In genomic region chr4:90840828-90841227, GRCh38 we compare ENCODE assay signal across 19 cellular contexts.
DNase-seq lines count a peak whose midpoint lies in the region; ATAC-seq, FAIRE-seq and TF ChIP-seq lines count a peak whose summit lies in the region.
"Had no signal": no experiment of that assay in that cellular context is flagged by ENCODE, and none has a peak within 500 bp of the region (broad histone marks: within the 10 kb centered on the region; RNA-seq: fewer than 3 reads in every experiment).

No MANE protein-coding gene starts in this region.

- no peak for TF ChIP-seq RAD21 in HepG2 (CRISPR knock-in tag; IDR thresholded peaks at IDR 0.05)

- peaks cover 7% of the 10 kb centered on the region for H3K4me1 Mint-ChIP-seq in type B pancreatic cell (ENCODE audit: unreplicated experiment)
- H3K4me1 Mint-ChIP-seq: CD8-positive, alpha-beta memory T cell had no signal

- no peaks in the 10 kb centered on the region for H3K79me2 ChIP-seq in HepG2 (ENCODE audit: insufficient read depth, low read length)

- no peak for ATAC-seq in HepG2
- ATAC-seq in GM21360 (IDR thresholded peaks at IDR 0.05; ENCODE audit: unreplicated experiment): no peak
- no peak for ATAC-seq in Right ventricle myocardium superior (ENCODE audit: poor library complexity)
- ATAC-seq in upper lobe of left lung (ENCODE audit: low FRiP score in 2 of 2): no peak
- ATAC-seq: PC-3 had no signal

- H3K9ac ChIP-seq in HepG2 (ENCODE audit: insufficient read depth, low read depth, low read length): no peak overlapping the region

- H3K4me3 ChIP-seq in bronchial epithelial cell (ENCODE audit: low read depth, low read length) (no peak overlapping the region), HepG2 (replicated peaks in 1 of 3; ENCODE audit: insufficient read depth in 1 of 3, low read depth in 2 of 3, low read length in 3 of 3) (no peak overlapping the region), upper lobe of left lung (no peak overlapping the region)
- H3K4me3 ChIP-seq: SJCRH30 had no signal

- H4K20me1 ChIP-seq in HepG2 (ENCODE audit: insufficient read depth, low read length): no peaks in the 10 kb centered on the region

- H3K4me1 ChIP-seq in HepG2 (ENCODE audit: insufficient read depth, low read length) (peaks cover 16% of the 10 kb centered on the region), upper lobe of left lung (no peaks in the 10 kb centered on the region)
- H3K4me1 ChIP-seq: SJCRH30 had no signal

- H3K4me3 Mint-ChIP-seq in type B pancreatic cell: peak overlapping the region; percentile 55
- H3K4me3 Mint-ChIP-seq: CD8-positive, alpha-beta memory T cell; HFFc6 had no signal

- TF ChIP-seq CTCF in bronchial epithelial cell (IDR thresholded peaks at IDR 0.05; ENCODE audit: insufficient read depth, low read length, severe bottlenecking) (no peak), HepG2 (CRISPR knock-in tag; IDR thresholded peaks at IDR 0.05) (no peak), type B pancreatic cell (conservative IDR thresholded peaks at IDR 0.05) (no peak), upper lobe of left lung (IDR thresholded peaks at IDR 0.05) (no peak)

- peaks cover 5% of the 10 kb centered on the region for H3K9me3 Mint-ChIP-seq in type B pancreatic cell

- TF ChIP-seq POLR2A in HepG2 (IDR thresholded peaks at IDR 0.05; ENCODE audit: insufficient read depth in 1 of 2, low read depth in 2 of 2, low read length in 2 of 2): no peak
- no peak for TF ChIP-seq POLR2A in upper lobe of left lung (IDR thresholded peaks at IDR 0.05)

- H3K36me3 ChIP-seq in bronchial epithelial cell (ENCODE audit: control insufficient read depth, insufficient read depth, low read length) (no peaks in the 10 kb centered on the region), HepG2 (replicated peaks in 1 of 2; ENCODE audit: control insufficient read depth in 1 of 2, insufficient read depth in 2 of 2, low read length in 2 of 2) (no peaks in the 10 kb centered on the region), upper lobe of left lung (no peaks in the 10 kb centered on the region)
- H3K36me3 ChIP-seq: SJCRH30 had no signal

- H3K27ac Mint-ChIP-seq in type B pancreatic cell: peak overlapping the region; percentile 87
- H3K27ac Mint-ChIP-seq: CD8-positive, alpha-beta memory T cell; HFFc6 had no signal

- DNase-seq in NCI-H226: peak; percentile 8
- peak; percentile 92 for DNase-seq in bronchial epithelial cell (ENCODE audit: low read depth)
- no peak for DNase-seq in HepG2 (ENCODE audit: low spot score)
- DNase-seq in type B pancreatic cell (ENCODE audit: extremely low spot score, unreplicated experiment): no peak
- DNase-seq in Right ventricle myocardium superior: no peak
- no peak for DNase-seq in upper lobe of left lung
- DNase-seq: ACHN; C1 segment of cervical spinal cord; CD8-positive, alpha-beta memory T cell; HFFc6; NCI-H1092; NCI-H1436 treated with DMSO at 0.1 percent for 48 hours; NCI-H2029; NCI-H526; PC-3; RPMI8226; SJCRH30 had no signal

- no peaks in the 10 kb centered on the region for H3K27me3 ChIP-seq in bronchial epithelial cell (ENCODE audit: control insufficient read depth, insufficient read depth, low read length)
- H3K27me3 ChIP-seq in HepG2 (ENCODE audit: control insufficient read depth in 1 of 2, insufficient read depth in 2 of 2, low read length in 2 of 2): no peaks in the 10 kb centered on the region
- H3K27me3 ChIP-seq in upper lobe of left lung: no peaks in the 10 kb centered on the region
- H3K27me3 ChIP-seq: SJCRH30 had no signal

- no peak overlapping the region for H2AFZ ChIP-seq in HepG2 (ENCODE audit: low read length)

- in situ Hi-C loops in HepG2 (cut with HindIII; ENCODE audit: extremely low pct_ligation_motif_present, low pct_unique_long_range_greater_than_20kb): no loop called here

- POLR2A ChIA-PET in HepG2 (lab: Yijun Ruan, JAX): no interaction called here

- H3K9me3 ChIP-seq in HepG2 (ENCODE audit: low read length) (no peaks in the 10 kb centered on the region), upper lobe of left lung (no peaks in the 10 kb centered on the region)
- H3K9me3 ChIP-seq: SJCRH30 had no signal

- H3K36me3 Mint-ChIP-seq in type B pancreatic cell: no peaks in the 10 kb centered on the region
- H3K36me3 Mint-ChIP-seq: CD8-positive, alpha-beta memory T cell had no signal

- no peaks in the 10 kb centered on the region for H3K27me3 Mint-ChIP-seq in type B pancreatic cell
- H3K27me3 Mint-ChIP-seq: CD8-positive, alpha-beta memory T cell had no signal

- no peak for TF ChIP-seq EP300 in HepG2 (IDR thresholded peaks at IDR 0.05; ENCODE audit: low read depth in 2 of 2, low read length in 2 of 2)
- TF ChIP-seq EP300 in HepG2 (CRISPR knock-in tag; IDR thresholded peaks at IDR 0.05; ENCODE audit: borderline replicate concordance): no peak
- no peak for TF ChIP-seq EP300 in upper lobe of left lung (IDR thresholded peaks at IDR 0.05)

- no peak overlapping the region for H3K4me2 ChIP-seq in HepG2 (ENCODE audit: low read depth, low read length)

- H3K27ac ChIP-seq in HepG2 (ENCODE audit: extremely low read length, insufficient read depth, low read length) (no peak overlapping the region), upper lobe of left lung (no peak overlapping the region)
- H3K27ac ChIP-seq: SJCRH30 had no signal

- CTCF ChIA-PET in HepG2 (lab: Yijun Ruan, JAX; ENCODE audit: low intra/inter-chr PET ratio, low total read pairs): no interaction called here

- no TSS peak for BruUV-seq in HepG2 (replicated peaks; lab: Mats Ljungman, UMichigan)

- intact Hi-C loops in HepG2 (cut with micrococcal nuclease; ENCODE audit: unreplicated experiment) (no loop called here), Right ventricle myocardium superior (cut with DNase I) (no loop called here)

- FAIRE-seq in bronchial epithelial cell (lab: Jason Lieb, UNC) (no peak), HepG2 (lab: Jason Lieb, UNC) (no peak)
- FAIRE-seq: D721Med had no signal

TF ChIP-seq in HepG2, 621 proteins besides CTCF, POLR2A, EP300 and RAD21:
- TF ChIP-seq ZNF776 (CRISPR knock-in tag; IDR thresholded peaks at IDR 0.05) (no peak), ZNF580 (CRISPR knock-in tag; IDR thresholded peaks at IDR 0.05; ENCODE audit: borderline replicate concordance, low read depth) (no peak), TP53 (CRISPR knock-in tag; conservative IDR thresholded peaks at IDR 0.05) (peak; percentile 70; the same call in 1 of the 2 replicates), MBNL3 (CRISPR knock-in tag; conservative IDR thresholded peaks at IDR 0.05) (no peak), XRCC5 (optimal IDR thresholded peaks at IDR 0.05; ENCODE audit: low read length) (no peak), CEBPB (IDR thresholded peaks at IDR 0.05; ENCODE audit: borderline replicate concordance, low read depth, low read length) (peak; percentile 71; the same call in 1 of the 2 replicates), MLXIP (CRISPR knock-in tag; IDR thresholded peaks at IDR 0.05; ENCODE audit: borderline replicate concordance) (no peak), TEF (CRISPR knock-in tag; IDR thresholded peaks at IDR 0.05) (peak; percentile 85), CEBPG (CRISPR knock-in tag; IDR thresholded peaks at IDR 0.05) (peak; percentile 50), DNMT3B (CRISPR knock-in tag; conservative IDR thresholded peaks at IDR 0.05) (no peak)

Comparison
In these comparisons a context has a peak if more than half of its experiments do, and no peak if none do; other contexts are left out.
1. DNase-seq: peak in NCI-H226 (single experiment) and bronchial epithelial cell (single experiment); none in HepG2 (single experiment), type B pancreatic cell (single experiment), Right ventricle myocardium superior (single experiment) and upper lobe of left lung (0 of 2).